Comparison of ENCODE assay signal across 22 cellular contexts in the genomic region with DNA sequence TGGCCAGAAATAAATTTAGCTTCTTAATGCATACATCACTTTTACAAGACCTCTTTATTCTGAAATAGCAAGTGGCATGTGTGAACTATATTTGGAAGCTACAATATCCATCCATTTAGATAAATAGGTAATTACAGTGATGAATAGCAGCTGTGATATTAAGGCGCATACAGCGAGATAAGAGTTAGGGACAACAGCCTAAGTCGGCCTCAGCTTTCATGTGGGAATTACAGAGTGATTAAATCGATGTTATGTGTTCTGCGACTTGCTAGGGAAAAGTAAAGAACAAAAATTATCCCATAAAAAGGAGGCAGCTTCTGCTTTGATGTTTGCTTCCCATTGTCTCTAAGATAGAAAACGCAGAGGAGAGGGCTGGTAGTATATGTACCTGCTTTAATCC.
"Had no signal": no experiment of that assay in that cellular context is flagged by ENCODE, and none has a peak within 500 bp of the region (broad histone marks: within the 10 kb centered on the region; RNA-seq: fewer than 3 reads in every experiment).

No MANE protein-coding gene starts in this region.

- DNase-seq: activated CD4-positive, alpha-beta memory T cell treated with anti-CD3 and anti-CD28 coated beads for 36 hours; activated CD4-positive, alpha-beta T cell treated with anti-CD3 and anti-CD28 coated beads for 36 hours; activated CD4-positive, alpha-beta T cell treated with anti-CD3 and anti-CD28 coated beads, Interleukin-2, amount 10 ng/mL, durations not matched to agents 24 days and 14 days; activated CD4-positive, CD25-positive, alpha-beta regulatory T cell; activated CD4-positive, CD25-positive, alpha-beta regulatory T cell treated with anti-CD3 and anti-CD28 coated beads, Interleukin-2, amount 50 U/mL, for 72 hours; activated CD8-positive, alpha-beta memory T cell treated with anti-CD3 and anti-CD28 coated beads, Interleukin-2, amount 50 U/mL, for 48 hours; activated gamma-delta T cell; activated naive CD4-positive, alpha-beta T cell; activated naive CD4-positive, alpha-beta T cell treated with anti-CD3 and anti-CD28 coated beads, Interleukin-2, amount 10 ng/mL, durations not matched to agents 7 days and 5 days; activated naive CD8-positive, alpha-beta T cell treated with anti-CD3 and anti-CD28 coated beads, Interleukin-2, amount 10 ng/mL, durations not matched to agents 7 days and 5 days; activated T-cell treated with anti-CD3 and anti-CD28 coated beads for 4 hours; activated T-cell treated with anti-CD3 and anti-CD28 coated beads, Interleukin-2, amount 50 U/mL, for 24 hours; activated T-cell treated with anti-CD3 and anti-CD28 coated beads, Interleukin-2, amount 50 U/mL, for 72 hours; central memory CD4-positive, alpha-beta T cell; cerebellar nuclear complex; colonic mucosa; effector CD8-positive, alpha-beta T cell; foreskin fibroblast; head of caudate nucleus; T-helper 17 cell; T1000 had no signal

- ATAC-seq: activated CD4-positive, alpha-beta T cell treated with anti-CD3 and anti-CD28 coated beads for 36 hours; activated naive CD4-positive, alpha-beta T cell treated with anti-CD3 and anti-CD28 coated beads, Interleukin-2, amount 50 U/mL, for 72 hours; activated T-cell treated with anti-CD3 and anti-CD28 coated beads, Interleukin-2, amount 50 U/mL, for 72 hours; T-helper 17 cell had no signal
